In the genomic region with DNA sequence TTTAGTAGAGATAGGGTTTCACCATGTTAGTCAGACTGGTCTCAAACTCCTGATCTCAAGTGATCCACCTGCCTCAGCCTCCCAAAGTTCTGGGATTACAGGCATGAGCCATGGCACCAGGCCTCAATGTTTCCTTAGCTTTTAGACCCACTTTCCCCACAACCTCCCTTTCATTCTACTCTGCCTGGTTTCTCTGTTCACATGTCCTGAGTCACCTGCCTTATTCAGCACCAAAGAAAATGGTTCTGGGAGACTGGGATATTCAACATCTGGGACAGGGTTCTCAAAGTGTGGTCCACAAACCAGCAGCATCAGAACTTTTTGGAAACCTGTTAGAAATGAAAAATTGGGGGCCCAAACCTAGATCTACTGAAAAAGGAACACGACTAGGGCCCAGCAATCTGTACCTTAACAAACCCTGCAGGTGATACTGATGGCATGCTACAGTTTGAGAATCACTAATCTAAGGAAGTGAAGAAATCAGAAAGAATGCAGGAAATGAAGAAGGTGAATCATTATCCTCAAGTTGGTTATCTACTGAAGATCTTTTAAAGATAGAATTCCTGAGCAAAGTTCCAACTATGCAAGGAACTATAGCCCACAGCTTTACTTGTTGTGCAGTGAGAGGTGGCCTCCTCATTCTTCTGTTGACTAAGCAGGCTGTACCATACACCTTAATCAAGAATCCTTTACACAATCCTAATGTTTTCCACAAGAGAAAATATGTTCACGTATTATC, we compare ENCODE assay signal across 16 cellular contexts. TPM values are rescaled to one million over a fixed set of nuclear protein-coding genes. Genes with fewer than 3 reads are reported as not detected.
DNase-seq lines count a peak whose midpoint lies in the region; ATAC-seq and TF ChIP-seq lines count a peak whose summit lies in the region.
"Had no signal": no experiment of that assay in that cellular context is flagged by ENCODE, and none has a peak within 500 bp of the region (broad histone marks: within the 10 kb centered on the region; RNA-seq: fewer than 3 reads in every experiment).

No MANE protein-coding gene starts in this region.

- peaks cover 65% of the 10 kb centered on the region for H3K36me3 ChIP-seq in RWPE2 (ENCODE audit: low read depth)

- ATAC-seq in RWPE2 (ENCODE audit: low read depth), result peak; percentile 98
- ATAC-seq in HG03097 (IDR thresholded peaks at IDR 0.05; ENCODE audit: low FRiP score, unreplicated experiment), result no peak
- no peak for ATAC-seq in GM19455 (IDR thresholded peaks at IDR 0.05; ENCODE audit: unreplicated experiment)
- ATAC-seq: stimulated activated memory B cell treated with anti-CD40 and anti-IgM and Interleukin-4, amounts not matched to agents 10 μg/mL and 1 μg/mL and 100 μg/mL, for 72 hours had no signal

- TF ChIP-seq CTCF in HFF-Myc (IDR thresholded peaks at IDR 0.05; ENCODE audit: low read depth, low read length, missing control alignments) (no peak), RWPE2 (IDR thresholded peaks at IDR 0.05; ENCODE audit: poor library complexity, severe bottlenecking) (no peak), fibroblast of villous mesenchyme (IDR thresholded peaks at IDR 0.05; ENCODE audit: insufficient read depth, low read depth, low read length) (no peak)

- no peaks in the 10 kb centered on the region for H3K9me3 ChIP-seq in RWPE2 (ENCODE audit: severe bottlenecking)
- H3K9me3 ChIP-seq: ascending aorta had no signal

- peak overlapping the region; percentile 100 for H3K27ac ChIP-seq in RWPE2 (ENCODE audit: poor library complexity, severe bottlenecking)
- H3K27ac ChIP-seq: ascending aorta, dorsolateral prefrontal cortex had no signal

- H3K27me3 ChIP-seq in RWPE2 (ENCODE audit: insufficient read depth, poor library complexity, severe bottlenecking), result no peaks in the 10 kb centered on the region
- H3K27me3 ChIP-seq: ascending aorta, dorsolateral prefrontal cortex had no signal

- H3K4me1 ChIP-seq in RWPE2 (ENCODE audit: insufficient read depth, poor library complexity, severe bottlenecking), result peaks cover 36% of the 10 kb centered on the region
- H3K4me1 ChIP-seq: ascending aorta had no signal

- H3K4me3 ChIP-seq in HFF-Myc (replicated peaks; ENCODE audit: low read depth, low read length), result no peak overlapping the region
- H3K4me3 ChIP-seq in RWPE2 (ENCODE audit: severe bottlenecking), result no peak overlapping the region
- no peak overlapping the region for H3K4me3 ChIP-seq in fibroblast of villous mesenchyme (ENCODE audit: low read depth, low read length)
- H3K4me3 ChIP-seq: ascending aorta, dorsolateral prefrontal cortex had no signal

- DNase-seq in A172 (ENCODE audit: low spot score) (peak; percentile 91), HFF-Myc (ENCODE audit: extremely low read depth, low read depth) (peak; percentile 1), RWPE2 (ENCODE audit: low spot score) (no peak), fibroblast of villous mesenchyme (ENCODE audit: low read depth) (peak; percentile 18), SHP77 (lab: John Stamatoyannopoulos, UW) (no peak), CD1c-positive myeloid dendritic cell (ENCODE audit: extremely low spot score) (no peak)
- DNase-seq: activated CD4-positive, alpha-beta memory T cell treated with anti-CD3 and anti-CD28 coated beads for 36 hours; activated effector memory CD4-positive, alpha-beta T cell treated with anti-CD3 and anti-CD28 coated beads, Interleukin-2, amount 50 U/mL, for 16 hours; dorsolateral prefrontal cortex; immature natural killer cell; NCI-H2081 treated with DMSO at 0.1 percent for 48 hours; occipital lobe had no signal

RNA-seq across cellular contexts. Expression of a gene that starts 51.8 kb away (rescaled TPM):
- 169 and 180 TPM in 2 replicates for total RNA-seq in A172 (2014; rRNA removed; shearing (Covaris generic))
- 72.2 and 155 TPM in 2 replicates for total RNA-seq in fibroblast of villous mesenchyme

RNA-seq across cellular contexts. Expression of a gene that starts 54.6 kb away (rescaled TPM):
- total RNA-seq in A172 (2014; rRNA removed; shearing (Covaris generic)), result 45.5 and 46.0 TPM in 2 replicates
- 54.4 and 86.8 TPM in 2 replicates for total RNA-seq in fibroblast of villous mesenchyme

Comparison
In these comparisons a context has a peak if more than half of its experiments do, and no peak if none do; other contexts are left out.
1. DNase-seq: peak in A172 (single experiment), HFF-Myc (single experiment) and fibroblast of villous mesenchyme (single experiment); none in RWPE2 (single experiment), SHP77 (0 of 2) and CD1c-positive myeloid dendritic cell (single experiment).